ENCODE assay signal across 8 cellular contexts in the genomic region with DNA sequence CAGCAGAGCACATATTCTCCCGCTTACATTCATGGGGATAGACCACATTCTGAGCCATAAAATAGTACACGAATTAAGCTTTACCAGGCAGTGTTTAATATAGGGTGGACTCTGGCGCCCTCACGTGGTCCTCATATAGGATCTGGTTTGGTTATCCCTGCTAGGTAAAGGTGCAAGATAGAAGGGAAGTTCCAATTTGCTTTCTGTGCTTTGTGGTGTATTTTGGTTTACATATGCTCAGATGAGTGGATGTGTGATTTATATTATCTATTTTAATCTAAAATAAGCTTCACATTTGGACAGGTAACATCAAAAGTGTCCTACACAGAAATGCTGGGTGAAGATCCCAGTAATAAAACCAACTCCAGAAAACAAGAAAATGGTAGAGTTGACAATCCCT. TPM values are rescaled to one million over a fixed set of nuclear protein-coding genes. Genes with fewer than 3 reads are reported as not detected.
A peak's percentile ranks its signal among the peaks of the same experiment; 100 is the strongest.
DNase-seq lines count a peak whose midpoint lies in the region; ATAC-seq and TF ChIP-seq lines count a peak whose summit lies in the region.

No MANE protein-coding gene starts in this region.

- no peaks in the 10 kb centered on the region for H3K9me3 Mint-ChIP-seq in T-cell
- no peaks in the 10 kb centered on the region for H3K9me3 Mint-ChIP-seq in activated naive CD8-positive, alpha-beta T cell treated with anti-CD3 and anti-CD28 coated beads, Interleukin-2, amount 50 U/mL, for 24 hours

- no peaks in the 10 kb centered on the region for H3K9me3 ChIP-seq in heart left ventricle

- no peak for TF ChIP-seq POLR2A in heart left ventricle (IDR thresholded peaks at IDR 0.05)

- DNase-seq in AML-193 (lab: John Stamatoyannopoulos, UW) (peak; percentile 68 to 82), NCI-H1694 (lab: John Stamatoyannopoulos, UW) (peak; percentile 78), T-cell (peak; percentile 35 to 74 (median 64)), heart left ventricle (peak in 4 of 5 donors; percentile 32 to 77 (median 40)), renal cortical epithelial cell (ENCODE audit: low read depth) (peak; percentile 56)
- peak; percentile 69 for DNase-seq in activated naive CD8-positive, alpha-beta T cell treated with anti-CD3 and anti-CD28 coated beads, Interleukin-2, amount 50 U/mL, for 24 hours

- intact Hi-C loops in heart left ventricle (cut with DNase I) = loop anchor here in 8 of 10 donors (2.0 to 5.0 kb wide), 5 partner anchors 407 to 417 kb away; a partner anchor contains a TSS

- POLR2A ChIA-PET in T-cell (lab: Charles Lee) = no interaction called here

- H3K27me3 Mint-ChIP-seq in T-cell = peaks cover 19 to 34% of the 10 kb centered on the region in 2 donors
- H3K27me3 Mint-ChIP-seq in activated naive CD8-positive, alpha-beta T cell treated with anti-CD3 and anti-CD28 coated beads, Interleukin-2, amount 50 U/mL, for 24 hours = peaks cover 24% of the 10 kb centered on the region

- no peak overlapping the region for H3K4me3 Mint-ChIP-seq in T-cell
- H3K4me3 Mint-ChIP-seq in activated naive CD8-positive, alpha-beta T cell treated with anti-CD3 and anti-CD28 coated beads, Interleukin-2, amount 50 U/mL, for 24 hours = no peak overlapping the region

- H3K4me1 ChIP-seq in heart left ventricle = peaks cover 0 to 11% (median 0%) of the 10 kb centered on the region in 12 donors

- peaks cover 7 to 26% (median 16%) of the 10 kb centered on the region in 3 donors for H3K4me1 Mint-ChIP-seq in T-cell
- H3K4me1 Mint-ChIP-seq in activated naive CD8-positive, alpha-beta T cell treated with anti-CD3 and anti-CD28 coated beads, Interleukin-2, amount 50 U/mL, for 24 hours = peaks cover 33% of the 10 kb centered on the region

- no peak overlapping the region for H3K4me3 ChIP-seq in heart left ventricle

- CTCF ChIA-PET in T-cell (lab: Charles Lee) = interaction anchor here (0.5 to 2.2 kb wide), 14 partner anchors 14 to 766 kb away, joined by 3 to 15 read pairs (median 4); a partner anchor contains a TSS

- WGBS in heart left ventricle, 4 donors = 0 to 1% (median 0%) methylated on average over 4 of the region's 4 CpGs

- no peaks in the 10 kb centered on the region for H3K36me3 Mint-ChIP-seq in T-cell
- no peaks in the 10 kb centered on the region for H3K36me3 Mint-ChIP-seq in activated naive CD8-positive, alpha-beta T cell treated with anti-CD3 and anti-CD28 coated beads, Interleukin-2, amount 50 U/mL, for 24 hours (ENCODE audit: low read depth)

- ATAC-seq in GM21447 (IDR thresholded peaks at IDR 0.05; ENCODE audit: unreplicated experiment) (peak; percentile 38), T-cell (replicated peaks in 1 of 4) (peak; percentile 61 to 81 (median 68)), heart left ventricle (peak; percentile 51 to 74 (median 67)), HG03432 (IDR thresholded peaks at IDR 0.05; ENCODE audit: unreplicated experiment) (no peak)
- ATAC-seq in activated naive CD8-positive, alpha-beta T cell treated with anti-CD3 and anti-CD28 coated beads, Interleukin-2, amount 50 U/mL, for 24 hours = peak; percentile 68

- no peaks in the 10 kb centered on the region for H3K36me3 ChIP-seq in heart left ventricle

- H3K27ac ChIP-seq in heart left ventricle = no peak overlapping the region

- no peak overlapping the region for H3K27ac Mint-ChIP-seq in T-cell
- H3K27ac Mint-ChIP-seq in activated naive CD8-positive, alpha-beta T cell treated with anti-CD3 and anti-CD28 coated beads, Interleukin-2, amount 50 U/mL, for 24 hours = peak overlapping the region; percentile 76

- peaks cover 14 to 94% (median 31%) of the 10 kb centered on the region in 9 donors for H3K27me3 ChIP-seq in heart left ventricle

- peak; percentile 40 to 73 (median 60) for TF ChIP-seq CTCF in heart left ventricle (IDR thresholded peaks at IDR 0.05)

RNA-seq across cellular contexts. Expression of a gene that starts 3.6 kb away (rescaled TPM):
- total RNA-seq in T-cell (10 to 100 TPM in 2 of 5 donors, 1 to 10 TPM in 3; 2.8 to 11.7 (median 8.8) TPM), heart left ventricle (10 to 100 TPM in 2 of 9 donors, 1 to 10 TPM in 5, under 1 TPM in 2; 0.69 to 43.0 (median 1.9) TPM), renal cortical epithelial cell (under 0.01 TPM in 1 of 2 replicates, not detected in the other)
- polyA plus RNA-seq in heart left ventricle = under 1 TPM; 0.19 to 0.35 TPM

RNA-seq across cellular contexts. Expression of a gene that starts 45.4 kb away (rescaled TPM):
- total RNA-seq in T-cell (1 to 10 TPM; 1.4 to 4.6 (median 2.1) TPM), heart left ventricle (under 1 TPM in 1 of 9 donors, not detected in 8; 0.09 TPM), renal cortical epithelial cell (not detected in 2 replicates)
- polyA plus RNA-seq in heart left ventricle = under 1 TPM in 1 of 2 donors, not detected in 1; 0.03 TPM
